ENCODE assay signal across 20 cellular contexts in the genomic region with DNA sequence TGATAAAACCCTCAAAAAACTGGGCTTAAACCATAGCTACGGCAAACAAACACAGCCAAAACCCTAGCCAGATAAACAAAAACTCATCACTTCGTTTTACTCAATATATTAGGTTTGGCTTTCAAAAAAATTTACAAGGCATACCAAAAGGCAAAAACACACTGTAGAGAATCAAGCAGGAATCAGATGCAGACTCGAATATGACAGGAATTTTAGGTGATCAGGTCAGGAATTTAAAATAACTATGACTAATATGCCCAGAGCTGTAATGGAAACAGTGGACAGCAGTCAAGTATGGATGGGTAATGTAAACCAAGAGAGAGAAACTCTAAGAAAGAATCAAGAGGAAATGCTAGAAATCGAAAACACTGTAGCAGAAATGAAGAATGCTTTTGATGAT. TPM values are rescaled to one million over a fixed set of nuclear protein-coding genes. Genes with fewer than 3 reads are reported as not detected.
"Had no signal": no experiment of that assay in that cellular context is flagged by ENCODE, and none has a peak within 500 bp of the region (broad histone marks: within the 10 kb centered on the region; RNA-seq: fewer than 3 reads in every experiment).

No MANE protein-coding gene starts in this region.

- H3K27ac Mint-ChIP-seq: activated naive CD4-positive, alpha-beta T cell treated with anti-CD3 and anti-CD28 coated beads for 36 hours; activated naive CD8-positive, alpha-beta T cell treated with anti-CD3 and anti-CD28 coated beads, Interleukin-2, amount 50 U/mL, for 24 hours; activated T-helper 17 cell treated with anti-CD3 and anti-CD28 coated beads, Interleukin-2, amount 50 U/mL, for 72 hours; nephron; progenitor cell of endocrine pancreas; stimulated activated naive B cell treated with anti-CD40 and anti-IgM and Interleukin-4, amounts not matched to agents 10 μg/mL and 1 μg/mL and 100 μg/mL, for 72 hours had no signal

- H3K4me3 ChIP-seq: cardiac muscle cell, colonic mucosa, right atrium auricular region, skin epidermis, tibial nerve had no signal

- ATAC-seq: activated CD4-positive, CD25-positive, alpha-beta regulatory T cell treated with anti-CD3 and anti-CD28 coated beads, Interleukin-2, amount 50 U/mL, for 24 hours; activated naive CD8-positive, alpha-beta T cell treated with anti-CD3 and anti-CD28 coated beads, Interleukin-2, amount 50 U/mL, for 24 hours; activated T-helper 17 cell treated with anti-CD3 and anti-CD28 coated beads, Interleukin-2, amount 50 U/mL, for 72 hours; esophagus mucosa; stimulated activated naive B cell treated with anti-CD40 and anti-IgM and Interleukin-4, amounts not matched to agents 10 μg/mL and 1 μg/mL and 100 μg/mL, for 72 hours had no signal

- H3K9me3 ChIP-seq: colonic mucosa had no signal

- H3K27me3 ChIP-seq: cardiac muscle cell, colonic mucosa, right atrium auricular region, tibial nerve had no signal

- FAIRE-seq: endometrium had no signal

- H3K27me3 Mint-ChIP-seq: activated T-helper 17 cell treated with anti-CD3 and anti-CD28 coated beads, Interleukin-2, amount 50 U/mL, for 72 hours; progenitor cell of endocrine pancreas had no signal

- H3K4me1 ChIP-seq: colonic mucosa, right atrium auricular region, tibial nerve had no signal

- H3K4me1 Mint-ChIP-seq: activated naive CD8-positive, alpha-beta T cell treated with anti-CD3 and anti-CD28 coated beads, Interleukin-2, amount 50 U/mL, for 24 hours; activated T-helper 17 cell treated with anti-CD3 and anti-CD28 coated beads, Interleukin-2, amount 50 U/mL, for 72 hours; nephron; stimulated activated naive B cell treated with anti-CD40 and anti-IgM and Interleukin-4, amounts not matched to agents 10 μg/mL and 1 μg/mL and 100 μg/mL, for 72 hours had no signal

- H3K27ac ChIP-seq: cardiac muscle cell, colonic mucosa, right atrium auricular region, skin epidermis, tibial nerve had no signal

- H3K36me3 ChIP-seq: cardiac muscle cell, colonic mucosa, right atrium auricular region, tibial nerve had no signal

- DNase-seq: activated naive CD4-positive, alpha-beta T cell treated with anti-CD3 and anti-CD28 coated beads for 36 hours; activated naive CD8-positive, alpha-beta T cell treated with anti-CD3 and anti-CD28 coated beads, Interleukin-2, amount 50 U/mL, for 24 hours; activated T-cell treated with anti-CD3 and anti-CD28 coated beads for 4 hours; aorta; colonic mucosa; glutamatergic neuron; occipital lobe; stimulated activated CD4-positive, alpha-beta T cell treated with anti-CD3 and anti-CD28 coated beads, Interleukin-15, amount 100 ng/mL, for 24 hours; stimulated activated CD4-positive, alpha-beta T cell treated with anti-CD3 and anti-CD28 coated beads, Interleukin-4, amount 100 ng/mL, for 1 hour; stimulated activated naive B cell treated with anti-CD40 and anti-IgM and Interleukin-4, amounts not matched to agents 10 μg/mL and 1 μg/mL and 100 μg/mL, for 72 hours had no signal

- H3K4me3 Mint-ChIP-seq: activated naive CD4-positive, alpha-beta T cell treated with anti-CD3 and anti-CD28 coated beads for 36 hours; activated naive CD8-positive, alpha-beta T cell treated with anti-CD3 and anti-CD28 coated beads, Interleukin-2, amount 50 U/mL, for 24 hours; activated T-helper 17 cell treated with anti-CD3 and anti-CD28 coated beads, Interleukin-2, amount 50 U/mL, for 72 hours; nephron; stimulated activated naive B cell treated with anti-CD40 and anti-IgM and Interleukin-4, amounts not matched to agents 10 μg/mL and 1 μg/mL and 100 μg/mL, for 72 hours had no signal

RNA-seq across cellular contexts. Expression of gene DOCK2, which starts 26.5 kb away (rescaled TPM):
- total RNA-seq: progenitor cell of endocrine pancreas had no signal
